In genomic region chr9:27880640-27881039, GRCh38 we compare ENCODE assay signal across 21 cellular contexts.
"Had no signal": no experiment of that assay in that cellular context is flagged by ENCODE, and none has a peak within 500 bp of the region (broad histone marks: within the 10 kb centered on the region; RNA-seq: fewer than 3 reads in every experiment).

No MANE protein-coding gene starts in this region.

- DNase-seq: effector memory CD4-positive, alpha-beta T cell; esophagus squamous epithelium; foreskin keratinocyte; immature natural killer cell; left ventricle myocardium inferior; mesenchymal stem cell; naive B cell; posterior cingulate gyrus; spleen; stimulated activated CD4-positive, alpha-beta T cell treated with anti-CD3 and anti-CD28 coated beads, Interleukin-15, amount 100 ng/mL, for 24 hours; stimulated activated CD4-positive, alpha-beta T cell treated with anti-CD3 and anti-CD28 coated beads, Interleukin-1b, Interleukin-23, amount 100 ng/mL, for 48 hours; stimulated activated CD4-positive, alpha-beta T cell treated with anti-CD3 and anti-CD28 coated beads, Interleukin-4, amount 100 ng/mL, for 4 hours; stimulated activated naive B cell treated with anti-CD40 and anti-IgM and Interleukin-4, amounts not matched to agents 10 μg/mL and 1 μg/mL and 100 μg/mL, for 72 hours; stomach; substantia nigra; transverse colon; uterus had no signal

- ATAC-seq: foreskin keratinocyte; sciatic nerve; stimulated activated naive B cell treated with anti-CD40 and anti-IgM and Interleukin-4, amounts not matched to agents 10 μg/mL and 1 μg/mL and 100 μg/mL, for 72 hours had no signal

- H3K4me1 Mint-ChIP-seq: immature natural killer cell; naive B cell; nephron; stimulated activated naive B cell treated with anti-CD40 and anti-IgM and Interleukin-4, amounts not matched to agents 10 μg/mL and 1 μg/mL and 100 μg/mL, for 72 hours had no signal

- H3K27me3 Mint-ChIP-seq: naive B cell; stimulated activated naive B cell treated with anti-CD40 and anti-IgM and Interleukin-4, amounts not matched to agents 10 μg/mL and 1 μg/mL and 100 μg/mL, for 72 hours had no signal

- H3K4me1 ChIP-seq: esophagus squamous epithelium, foreskin keratinocyte, left ventricle myocardium inferior, spleen, stomach, transverse colon, uterus had no signal

- H3K27me3 ChIP-seq: esophagus squamous epithelium, spleen, stomach, transverse colon, uterus had no signal

- H3K4me3 ChIP-seq: esophagus squamous epithelium, left ventricle myocardium inferior, lung, spleen, stomach, thoracic aorta, transverse colon, uterus had no signal

- H3K4me3 Mint-ChIP-seq: immature natural killer cell; naive B cell; nephron; stimulated activated naive B cell treated with anti-CD40 and anti-IgM and Interleukin-4, amounts not matched to agents 10 μg/mL and 1 μg/mL and 100 μg/mL, for 72 hours had no signal

- H3K27ac Mint-ChIP-seq: immature natural killer cell; nephron; stimulated activated naive B cell treated with anti-CD40 and anti-IgM and Interleukin-4, amounts not matched to agents 10 μg/mL and 1 μg/mL and 100 μg/mL, for 72 hours had no signal

- H3K9me3 ChIP-seq: esophagus squamous epithelium, spleen, stomach, thoracic aorta, transverse colon, uterus had no signal

- H3K36me3 ChIP-seq: esophagus squamous epithelium, left ventricle myocardium inferior, spleen, stomach, thoracic aorta, transverse colon, uterus had no signal

- H3K27ac ChIP-seq: esophagus squamous epithelium, foreskin keratinocyte, left ventricle myocardium inferior, spleen, stomach, thoracic aorta, transverse colon, uterus had no signal
